9 cellular contexts compared by ENCODE assay signal in the genomic region with DNA sequence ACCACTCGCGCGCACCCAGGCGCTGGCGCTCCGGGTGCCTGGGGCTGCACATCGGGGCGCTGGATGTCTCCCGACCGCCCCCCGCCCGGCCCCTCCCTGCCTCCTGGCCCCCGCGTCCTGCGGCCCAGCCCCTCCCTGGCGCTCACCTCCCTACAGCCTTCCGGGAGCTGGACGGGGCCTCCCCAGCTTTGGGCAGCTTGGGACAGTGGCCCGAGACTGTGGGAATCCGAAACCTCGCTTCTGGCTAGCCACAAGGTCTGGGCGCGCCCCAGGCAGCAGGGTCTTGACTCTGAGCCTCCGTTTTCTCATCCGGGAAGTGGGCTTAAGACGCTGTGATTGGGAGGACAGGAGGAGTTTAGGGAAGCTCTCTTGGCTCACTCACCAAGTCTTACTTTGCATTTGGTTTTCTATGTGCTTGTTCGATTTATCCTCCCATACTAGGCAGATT. TPM values are rescaled to one million over a fixed set of nuclear protein-coding genes. Genes with fewer than 3 reads are reported as not detected.
A peak's percentile ranks its signal among the peaks of the same experiment; 100 is the strongest.
DNase-seq lines count a peak whose midpoint lies in the region; ATAC-seq and TF ChIP-seq lines count a peak whose summit lies in the region.
"Had no signal": no experiment of that assay in that cellular context is flagged by ENCODE, and none has a peak within 500 bp of the region (broad histone marks: within the 10 kb centered on the region; RNA-seq: fewer than 3 reads in every experiment).

No MANE protein-coding gene starts in this region.

- no peaks in the 10 kb centered on the region for H3K9me3 ChIP-seq in MG63
- H3K9me3 ChIP-seq in endocrine pancreas (ENCODE audit: control insufficient read depth, low read length): no peaks in the 10 kb centered on the region

- H3K9me3 Mint-ChIP-seq in nephron: no peaks in the 10 kb centered on the region

- peak overlapping the region; percentile 70 for H3K9ac ChIP-seq in endocrine pancreas (ENCODE audit: control insufficient read depth, insufficient read depth, low read length)

- peaks cover 6% of the 10 kb centered on the region for H3K36me3 Mint-ChIP-seq in nephron (ENCODE audit: low read depth)

- H3K4me1 ChIP-seq in endocrine pancreas (ENCODE audit: control insufficient read depth, insufficient read depth, low read length): no peaks in the 10 kb centered on the region

- H3K4me3 ChIP-seq in AG10803 (ENCODE audit: low read length) (peak overlapping the region; percentile 33), MG63 (peak overlapping the region; percentile 22), endocrine pancreas (ENCODE audit: control insufficient read depth, insufficient read depth, low read length) (no peak overlapping the region)

- H3K4me3 Mint-ChIP-seq in nephron: peak overlapping the region; percentile 83 to 84 (median 84)

- no peaks in the 10 kb centered on the region for H3K36me3 ChIP-seq in MG63
- no peaks in the 10 kb centered on the region for H3K36me3 ChIP-seq in endocrine pancreas (ENCODE audit: control insufficient read depth, insufficient read depth, low read length)

- ATAC-seq in HG02840 (IDR thresholded peaks at IDR 0.05; ENCODE audit: low FRiP score, unreplicated experiment) (no peak), GM19351 (IDR thresholded peaks at IDR 0.05; ENCODE audit: unreplicated experiment) (no peak)

- TF ChIP-seq CTCF in AG10803 (conservative IDR thresholded peaks at IDR 0.05; ENCODE audit: low read length) (no peak), nephron (IDR thresholded peaks at IDR 0.05; ENCODE audit: unreplicated experiment in 3 of 3) (no peak)

- H3K4me1 Mint-ChIP-seq in nephron: peaks cover 14% of the 10 kb centered on the region

- DNase-seq in AG10803 (ENCODE audit: low read depth) (no peak), MG63 (no peak), DMS79 treated with DMSO at 0.1 percent for 48 hours (lab: John Stamatoyannopoulos, UW) (no peak), DMS 273 treated with DMSO at 0.1 percent for 48 hours (lab: John Stamatoyannopoulos, UW) (no peak)

- peak overlapping the region in 1 of 3 experiments; percentile 75 for H3K27ac Mint-ChIP-seq in nephron

- peaks cover 75% of the 10 kb centered on the region for H3K27me3 Mint-ChIP-seq in nephron (ENCODE audit: low read depth)

- peaks cover 13% of the 10 kb centered on the region for H3K27me3 ChIP-seq in MG63
- H3K27me3 ChIP-seq in endocrine pancreas (ENCODE audit: control insufficient read depth, insufficient read depth, low read length): no peaks in the 10 kb centered on the region

RNA-seq across cellular contexts. Expression of gene WNT4, which starts 0.7 kb away (rescaled TPM):
- not detected in 2 replicates for total RNA-seq in MG63 (2014; rRNA removed; shearing (Covaris generic); ENCODE audit: low replicate concordance)
- total RNA-seq: mononuclear cell had no signal
